In the genomic region with DNA sequence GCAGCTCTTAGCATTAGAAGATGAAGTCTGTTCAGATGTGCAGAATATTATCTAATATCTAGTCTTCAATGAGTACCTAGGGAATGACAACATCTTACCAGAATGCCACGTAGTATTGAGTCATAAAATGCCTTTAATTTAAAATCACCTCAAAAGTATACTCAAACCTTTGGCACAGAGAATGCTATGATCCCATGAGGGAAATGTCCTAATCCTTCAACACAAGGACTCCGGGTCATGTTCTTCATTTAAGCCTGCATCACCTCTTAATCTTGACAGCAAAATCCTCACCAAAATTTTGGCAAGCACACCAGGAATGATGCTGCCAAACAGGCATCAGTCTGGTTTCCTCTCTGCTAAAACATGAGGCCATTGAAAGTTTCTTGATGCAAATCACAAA, we compare ENCODE assay signal across 1 cellular context.
TF ChIP-seq lines count a peak whose summit lies in the region.

No MANE protein-coding gene starts in this region.

TF ChIP-seq in SK-N-SH, 30 proteins besides CTCF, POLR2A, EP300 and RAD21 (continued from another document):
- TF ChIP-seq, protein P1, sequence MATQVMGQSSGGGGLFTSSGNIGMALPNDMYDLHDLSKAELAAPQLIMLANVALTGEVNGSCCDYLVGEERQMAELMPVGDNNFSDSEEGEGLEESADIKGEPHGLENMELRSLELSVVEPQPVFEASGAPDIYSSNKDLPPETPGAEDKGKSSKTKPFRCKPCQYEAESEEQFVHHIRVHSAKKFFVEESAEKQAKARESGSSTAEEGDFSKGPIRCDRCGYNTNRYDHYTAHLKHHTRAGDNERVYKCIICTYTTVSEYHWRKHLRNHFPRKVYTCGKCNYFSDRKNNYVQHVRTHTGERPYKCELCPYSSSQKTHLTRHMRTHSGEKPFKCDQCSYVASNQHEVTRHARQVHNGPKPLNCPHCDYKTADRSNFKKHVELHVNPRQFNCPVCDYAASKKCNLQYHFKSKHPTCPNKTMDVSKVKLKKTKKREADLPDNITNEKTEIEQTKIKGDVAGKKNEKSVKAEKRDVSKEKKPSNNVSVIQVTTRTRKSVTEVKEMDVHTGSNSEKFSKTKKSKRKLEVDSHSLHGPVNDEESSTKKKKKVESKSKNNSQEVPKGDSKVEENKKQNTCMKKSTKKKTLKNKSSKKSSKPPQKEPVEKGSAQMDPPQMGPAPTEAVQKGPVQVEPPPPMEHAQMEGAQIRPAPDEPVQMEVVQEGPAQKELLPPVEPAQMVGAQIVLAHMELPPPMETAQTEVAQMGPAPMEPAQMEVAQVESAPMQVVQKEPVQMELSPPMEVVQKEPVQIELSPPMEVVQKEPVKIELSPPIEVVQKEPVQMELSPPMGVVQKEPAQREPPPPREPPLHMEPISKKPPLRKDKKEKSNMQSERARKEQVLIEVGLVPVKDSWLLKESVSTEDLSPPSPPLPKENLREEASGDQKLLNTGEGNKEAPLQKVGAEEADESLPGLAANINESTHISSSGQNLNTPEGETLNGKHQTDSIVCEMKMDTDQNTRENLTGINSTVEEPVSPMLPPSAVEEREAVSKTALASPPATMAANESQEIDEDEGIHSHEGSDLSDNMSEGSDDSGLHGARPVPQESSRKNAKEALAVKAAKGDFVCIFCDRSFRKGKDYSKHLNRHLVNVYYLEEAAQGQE (IDR thresholded peaks at IDR 0.05; ENCODE audit: low read depth, low read length), result no peak
- TF ChIP-seq GATA2 (CRISPR knock-in tag; IDR thresholded peaks at IDR 0.05), result no peak
- peak; percentile 97 for TF ChIP-seq TCF12 (IDR thresholded peaks at IDR 0.05)
- peak; percentile 90; the same call in 1 of the 2 replicates for TF ChIP-seq TEAD4 (IDR thresholded peaks at IDR 0.05; ENCODE audit: borderline replicate concordance, insufficient read depth)
- peak; percentile 84 for TF ChIP-seq JUND (IDR thresholded peaks at IDR 0.05)
- no peak for TF ChIP-seq EZH2phosphoT487 (IDR thresholded peaks at IDR 0.05; ENCODE audit: borderline replicate concordance, low read depth)
- TF ChIP-seq CHD2 (IDR thresholded peaks at IDR 0.05; ENCODE audit: low read length, partially characterized antibody), result no peak
- TF ChIP-seq, protein P2, sequence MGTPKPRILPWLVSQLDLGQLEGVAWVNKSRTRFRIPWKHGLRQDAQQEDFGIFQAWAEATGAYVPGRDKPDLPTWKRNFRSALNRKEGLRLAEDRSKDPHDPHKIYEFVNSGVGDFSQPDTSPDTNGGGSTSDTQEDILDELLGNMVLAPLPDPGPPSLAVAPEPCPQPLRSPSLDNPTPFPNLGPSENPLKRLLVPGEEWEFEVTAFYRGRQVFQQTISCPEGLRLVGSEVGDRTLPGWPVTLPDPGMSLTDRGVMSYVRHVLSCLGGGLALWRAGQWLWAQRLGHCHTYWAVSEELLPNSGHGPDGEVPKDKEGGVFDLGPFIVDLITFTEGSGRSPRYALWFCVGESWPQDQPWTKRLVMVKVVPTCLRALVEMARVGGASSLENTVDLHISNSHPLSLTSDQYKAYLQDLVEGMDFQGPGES (IDR thresholded peaks at IDR 0.05; ENCODE audit: low read depth, low read length), result no peak
- TF ChIP-seq NFIC (IDR thresholded peaks at IDR 0.05; ENCODE audit: borderline replicate concordance), result peak; percentile 93
- TF ChIP-seq MEF2A (IDR thresholded peaks at IDR 0.05; ENCODE audit: borderline replicate concordance, low read depth), result no peak
- TF ChIP-seq SMC3 (IDR thresholded peaks at IDR 0.05; ENCODE audit: low read depth, low read length), result no peak
- TF ChIP-seq POLR2AphosphoS5 (IDR thresholded peaks at IDR 0.05; ENCODE audit: low read depth, low read length), result peak; percentile 26; the same call in 1 of the 2 replicates
- peak; percentile 72; the same call in 1 of the 2 replicates for TF ChIP-seq FOXM1 (IDR thresholded peaks at IDR 0.05; ENCODE audit: low read depth)
- TF ChIP-seq TAF1 (IDR thresholded peaks at IDR 0.05; ENCODE audit: borderline replicate concordance, low read depth, low read length), result no peak
- TF ChIP-seq, protein P3, sequence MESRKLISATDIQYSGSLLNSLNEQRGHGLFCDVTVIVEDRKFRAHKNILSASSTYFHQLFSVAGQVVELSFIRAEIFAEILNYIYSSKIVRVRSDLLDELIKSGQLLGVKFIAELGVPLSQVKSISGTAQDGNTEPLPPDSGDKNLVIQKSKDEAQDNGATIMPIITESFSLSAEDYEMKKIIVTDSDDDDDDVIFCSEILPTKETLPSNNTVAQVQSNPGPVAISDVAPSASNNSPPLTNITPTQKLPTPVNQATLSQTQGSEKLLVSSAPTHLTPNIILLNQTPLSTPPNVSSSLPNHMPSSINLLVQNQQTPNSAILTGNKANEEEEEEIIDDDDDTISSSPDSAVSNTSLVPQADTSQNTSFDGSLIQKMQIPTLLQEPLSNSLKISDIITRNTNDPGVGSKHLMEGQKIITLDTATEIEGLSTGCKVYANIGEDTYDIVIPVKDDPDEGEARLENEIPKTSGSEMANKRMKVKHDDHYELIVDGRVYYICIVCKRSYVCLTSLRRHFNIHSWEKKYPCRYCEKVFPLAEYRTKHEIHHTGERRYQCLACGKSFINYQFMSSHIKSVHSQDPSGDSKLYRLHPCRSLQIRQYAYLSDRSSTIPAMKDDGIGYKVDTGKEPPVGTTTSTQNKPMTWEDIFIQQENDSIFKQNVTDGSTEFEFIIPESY (IDR thresholded peaks at IDR 0.05; ENCODE audit: borderline replicate concordance, low read depth), result no peak; the same call in 1 of the 2 replicates
- TF ChIP-seq, protein P4, sequence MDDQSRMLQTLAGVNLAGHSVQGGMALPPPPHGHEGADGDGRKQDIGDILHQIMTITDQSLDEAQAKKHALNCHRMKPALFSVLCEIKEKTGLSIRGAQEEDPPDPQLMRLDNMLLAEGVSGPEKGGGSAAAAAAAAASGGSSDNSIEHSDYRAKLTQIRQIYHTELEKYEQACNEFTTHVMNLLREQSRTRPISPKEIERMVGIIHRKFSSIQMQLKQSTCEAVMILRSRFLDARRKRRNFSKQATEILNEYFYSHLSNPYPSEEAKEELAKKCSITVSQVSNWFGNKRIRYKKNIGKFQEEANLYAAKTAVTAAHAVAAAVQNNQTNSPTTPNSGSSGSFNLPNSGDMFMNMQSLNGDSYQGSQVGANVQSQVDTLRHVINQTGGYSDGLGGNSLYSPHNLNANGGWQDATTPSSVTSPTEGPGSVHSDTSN (IDR thresholded peaks at IDR 0.05), result peak; percentile 91
- TF ChIP-seq FOXJ3 (CRISPR knock-in tag; IDR thresholded peaks at IDR 0.05), result no peak
- TF ChIP-seq RFX5 (IDR thresholded peaks at IDR 0.05; ENCODE audit: low read length), result no peak
- TF ChIP-seq, protein P5, sequence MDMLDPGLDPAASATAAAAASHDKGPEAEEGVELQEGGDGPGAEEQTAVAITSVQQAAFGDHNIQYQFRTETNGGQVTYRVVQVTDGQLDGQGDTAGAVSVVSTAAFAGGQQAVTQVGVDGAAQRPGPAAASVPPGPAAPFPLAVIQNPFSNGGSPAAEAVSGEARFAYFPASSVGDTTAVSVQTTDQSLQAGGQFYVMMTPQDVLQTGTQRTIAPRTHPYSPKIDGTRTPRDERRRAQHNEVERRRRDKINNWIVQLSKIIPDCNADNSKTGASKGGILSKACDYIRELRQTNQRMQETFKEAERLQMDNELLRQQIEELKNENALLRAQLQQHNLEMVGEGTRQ (IDR thresholded peaks at IDR 0.05; ENCODE audit: borderline replicate concordance, low read depth, low read length), result no peak
- TF ChIP-seq RXRA (IDR thresholded peaks at IDR 0.05; ENCODE audit: borderline replicate concordance, low read depth), result peak; percentile 73
